Comparison of ENCODE assay signal across 27 cellular contexts in the genomic region with DNA sequence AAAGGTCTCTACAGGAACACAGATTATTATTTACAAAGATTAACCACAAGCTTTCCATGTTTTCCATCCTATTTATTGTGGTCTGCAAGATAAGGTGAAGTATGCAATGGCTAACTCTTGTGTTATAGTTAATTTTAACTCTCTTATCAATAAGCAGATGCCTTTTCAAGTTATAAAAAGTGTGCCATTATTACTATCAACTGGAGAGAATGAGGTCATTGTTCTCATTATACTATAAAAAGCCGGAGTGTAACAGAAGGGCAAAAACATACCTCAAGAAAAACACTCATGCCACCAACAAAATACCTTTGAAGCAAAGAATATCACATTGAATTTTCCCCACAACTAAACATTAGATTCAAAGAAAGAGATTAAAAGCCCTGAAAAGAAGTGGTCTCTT. TPM values are rescaled to one million over a fixed set of nuclear protein-coding genes. Genes with fewer than 3 reads are reported as not detected.
"Had no signal": no experiment of that assay in that cellular context is flagged by ENCODE, and none has a peak within 500 bp of the region (broad histone marks: within the 10 kb centered on the region; RNA-seq: fewer than 3 reads in every experiment).

No MANE protein-coding gene starts in this region.

- ATAC-seq: esophagus mucosa; gastrocnemius medialis; naive thymus-derived CD8-positive, alpha-beta T cell; psoas muscle; right lobe of liver; stimulated activated effector memory CD8-positive, alpha-beta T cell treated with anti-CD3 and anti-CD28 coated beads, Interleukin-12 subunit alpha, Interleukin-12 subunit beta, amount 100 ng/mL, for 72 hours had no signal

- H3K4me2 ChIP-seq: smooth muscle cell had no signal

- H3K27me3 ChIP-seq: gastrocnemius medialis, ovary, right lobe of liver, stomach, thyroid gland, vagina had no signal

- H3K27ac Mint-ChIP-seq: naive thymus-derived CD8-positive, alpha-beta T cell; nephron progenitor cell; stimulated activated effector memory CD8-positive, alpha-beta T cell treated with anti-CD3 and anti-CD28 coated beads, Interleukin-12 subunit alpha, Interleukin-12 subunit beta, amount 100 ng/mL, for 72 hours had no signal

- H3K9me3 ChIP-seq: gastrocnemius medialis, ovary, psoas muscle, right lobe of liver, stomach, thyroid gland, vagina had no signal

- H3K27ac ChIP-seq: epithelial cell of prostate, gastrocnemius medialis, ovary, psoas muscle, right lobe of liver, vagina had no signal

- DNase-seq: cerebellar nuclear complex; cortex of kidney; foreskin fibroblast; gastrocnemius medialis; head of caudate nucleus; hippocampal formation; islet precursor cell; kidney glomerular epithelial cell; mesendoderm; naive thymus-derived CD8-positive, alpha-beta T cell; nephron progenitor cell; nucleus accumbens; ovary; posterior cingulate gyrus; psoas muscle; right lobe of liver; stimulated activated CD4-positive, alpha-beta T cell treated with anti-CD3 and anti-CD28 coated beads, Interleukin-2, amount 100 ng/mL, for 24 hours; stimulated activated CD4-positive, alpha-beta T cell treated with anti-CD3 and anti-CD28 coated beads, Interleukin-4, amount 100 ng/mL, for 24 hours; stimulated activated naive CD4-positive, alpha-beta T cell treated with Interleukin-2 at 50 U/mL for 16 hours; stomach; thyroid gland; trophoblast cell had no signal

- H3K4me3 ChIP-seq: gastrocnemius medialis, ovary, psoas muscle, right lobe of liver, smooth muscle cell, stomach, thyroid gland, vagina had no signal

- H3K36me3 Mint-ChIP-seq: stimulated activated effector memory CD8-positive, alpha-beta T cell treated with anti-CD3 and anti-CD28 coated beads, Interleukin-12 subunit alpha, Interleukin-12 subunit beta, amount 100 ng/mL, for 72 hours had no signal

- H3K4me1 ChIP-seq: gastrocnemius medialis, psoas muscle had no signal

- H3K36me3 ChIP-seq: gastrocnemius medialis, ovary, right lobe of liver, stomach, thyroid gland, vagina had no signal

RNA-seq across cellular contexts. Expression of gene SORBS2, which starts 52.0 kb away (rescaled TPM):
- total RNA-seq: naive thymus-derived CD8-positive, alpha-beta T cell had no signal
